In the genomic region with DNA sequence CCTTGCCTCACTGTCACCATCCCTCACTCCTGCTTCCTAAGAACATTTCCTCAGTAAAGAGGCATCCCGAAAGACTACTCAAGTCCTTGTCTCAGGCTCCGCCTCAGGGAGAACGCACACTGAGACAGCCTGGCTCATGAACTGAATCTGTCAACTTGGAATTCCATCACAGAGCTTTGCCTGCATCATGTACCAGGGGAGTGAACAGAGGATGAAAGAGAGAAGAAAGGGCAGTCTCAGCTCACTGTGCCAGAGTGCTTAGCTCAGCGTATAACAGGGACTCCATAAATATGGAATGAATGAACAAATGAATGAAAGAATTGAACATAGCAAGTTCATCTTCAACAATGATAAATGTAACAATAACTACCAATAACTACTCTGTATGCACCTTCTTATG, we compare ENCODE assay signal across 22 cellular contexts.
"Had no signal": no experiment of that assay in that cellular context is flagged by ENCODE, and none has a peak within 500 bp of the region (broad histone marks: within the 10 kb centered on the region; RNA-seq: fewer than 3 reads in every experiment).

No MANE protein-coding gene starts in this region.

- H3K79me2 ChIP-seq: parathyroid adenoma had no signal

- H3K36me3 Mint-ChIP-seq: natural killer cell had no signal

- DNase-seq: activated B cell treated with CpG ODN at 0.5 μM for 24 hours; activated CD4-positive, alpha-beta T cell treated with anti-CD3 and anti-CD28 coated beads for 36 hours; activated CD4-positive, alpha-beta T cell treated with anti-CD3 and anti-CD28 coated beads, Interleukin-2, amount 50 U/mL, for 4 hours; activated CD8-positive, alpha-beta memory T cell treated with anti-CD3 and anti-CD28 coated beads for 24 hours; activated CD8-positive, alpha-beta memory T cell treated with anti-CD3 and anti-CD28 coated beads, Interleukin-2, amount 50 U/mL, for 48 hours; activated naive CD4-positive, alpha-beta T cell; activated T-cell treated with anti-CD3 and anti-CD28 coated beads, Interleukin-2, amount 50 U/mL, for 4 hours; adrenal gland; mammary epithelial cell; midbrain; natural killer cell; spleen; stimulated activated CD4-positive, alpha-beta T cell treated with anti-CD3 and anti-CD28 coated beads, Interleukin-4, amount 100 ng/mL, for 1 hour; stimulated activated naive CD4-positive, alpha-beta T cell treated with Interleukin-2 at 50 U/mL for 16 hours; upper lobe of left lung had no signal

- H3K27ac ChIP-seq: adrenal gland, ascending aorta, epithelial cell of prostate, parathyroid adenoma, spleen, thoracic aorta, upper lobe of left lung had no signal

- H2AFZ ChIP-seq: parathyroid adenoma had no signal

- H3K4me3 ChIP-seq: adrenal gland, ascending aorta, spleen, thoracic aorta, upper lobe of left lung had no signal

- H3K27ac Mint-ChIP-seq: activated B cell treated with CpG ODN at 0.5 μM for 24 hours; activated CD4-positive, alpha-beta T cell treated with anti-CD3 and anti-CD28 coated beads for 36 hours; activated naive CD8-positive, alpha-beta T cell; activated T-helper 2 cell treated with anti-CD3 and anti-CD28 coated beads, Interferon-gamma antibody, Interleukin-2, Interleukin-4, amounts not matched to agents 10 μg/mL and 5 μg/mL and 100 μg/mL, durations not matched to agents 14 hours and 24 hours and 36 hours; natural killer cell had no signal

- H3K27me3 ChIP-seq: ascending aorta, spleen, upper lobe of left lung had no signal

- H3K4me1 Mint-ChIP-seq: activated B cell treated with CpG ODN at 0.5 μM for 24 hours; activated CD4-positive, alpha-beta T cell treated with anti-CD3 and anti-CD28 coated beads for 36 hours; natural killer cell had no signal

- H3K4me1 ChIP-seq: ascending aorta, parathyroid adenoma, spleen, upper lobe of left lung had no signal

- H3K4me3 Mint-ChIP-seq: activated B cell treated with CpG ODN at 0.5 μM for 24 hours; activated CD4-positive, alpha-beta T cell treated with anti-CD3 and anti-CD28 coated beads for 36 hours; activated naive CD8-positive, alpha-beta T cell; activated T-cell treated with anti-CD3 and anti-CD28 coated beads, Interleukin-2, amount 50 U/mL, for 4 hours; natural killer cell had no signal

- H3K9me3 ChIP-seq: adrenal gland, ascending aorta, spleen, thoracic aorta, upper lobe of left lung had no signal

- H3K9ac ChIP-seq: parathyroid adenoma had no signal

- H3K9me3 Mint-ChIP-seq: activated B cell treated with CpG ODN at 0.5 μM for 24 hours; activated T-cell treated with anti-CD3 and anti-CD28 coated beads, Interleukin-2, amount 50 U/mL, for 4 hours; activated T-helper 2 cell treated with anti-CD3 and anti-CD28 coated beads, Interferon-gamma antibody, Interleukin-2, Interleukin-4, amounts not matched to agents 10 μg/mL and 5 μg/mL and 100 μg/mL, durations not matched to agents 14 hours and 24 hours and 36 hours; natural killer cell had no signal

- ATAC-seq: activated CD4-positive, alpha-beta T cell treated with anti-CD3 and anti-CD28 coated beads for 36 hours; activated T-cell treated with anti-CD3 and anti-CD28 coated beads, Interleukin-2, amount 50 U/mL, for 4 hours; left lobe of liver; natural killer cell had no signal

- H3K36me3 ChIP-seq: adrenal gland, ascending aorta, spleen, thoracic aorta, upper lobe of left lung had no signal
